ENCODE assay signal across 9 cellular contexts in genomic region chr7:134737561-134738353, GRCh38. TPM values are rescaled to one million over a fixed set of nuclear protein-coding genes. Genes with fewer than 3 reads are reported as not detected.
DNase-seq lines count a peak whose midpoint lies in the region; ATAC-seq and TF ChIP-seq lines count a peak whose summit lies in the region.
"Had no signal": no experiment of that assay in that cellular context is flagged by ENCODE, and none has a peak within 500 bp of the region (broad histone marks: within the 10 kb centered on the region; RNA-seq: fewer than 3 reads in every experiment).

No MANE protein-coding gene starts in this region.

- ATAC-seq in lung (ENCODE audit: insufficient read depth, low FRiP score), result peak; percentile 53

- H3K9ac ChIP-seq in adipocyte (ENCODE audit: low read length), result peak overlapping the region; percentile 86

- 63 to 64% methylated on average over 7 of the region's 7 CpGs for WGBS in lung, 2 donors
- 71 to 75% methylated on average over 7 of the region's 7 CpGs for WGBS in thyroid gland, 2 donors

- TF ChIP-seq CTCF in lung (IDR thresholded peaks at IDR 0.05; ENCODE audit: control extremely low read depth, extremely low read depth), result no peak
- TF ChIP-seq CTCF in uterus (IDR thresholded peaks at IDR 0.05), result no peak
- TF ChIP-seq CTCF in thyroid gland (IDR thresholded peaks at IDR 0.05), result no peak

- TF ChIP-seq POLR2A in uterus (IDR thresholded peaks at IDR 0.05) (no peak), thyroid gland (IDR thresholded peaks at IDR 0.05) (no peak)

- H3K27ac ChIP-seq in lung (ENCODE audit: low read depth in 1 of 2, low read length in 1 of 2), result peak overlapping the region in 1 of 2 donors; percentile 4
- peak overlapping the region; percentile 84 for H3K27ac ChIP-seq in uterus
- peak overlapping the region in 1 of 3 donors; percentile 43 for H3K27ac ChIP-seq in thyroid gland

- H3K27me3 ChIP-seq in adipocyte (replicated peaks; ENCODE audit: control insufficient read depth, insufficient read depth, low read length) (no peaks in the 10 kb centered on the region), lung (ENCODE audit: control insufficient read depth, insufficient read depth) (no peaks in the 10 kb centered on the region), uterus (no peaks in the 10 kb centered on the region), thyroid gland (no peaks in the 10 kb centered on the region)

- intact Hi-C loops in uterus (cut with DNase I; ENCODE audit: low total_unique reads) (no loop called here), thyroid gland (cut with DNase I) (no loop called here)

- H3K36me3 ChIP-seq in adipocyte (ENCODE audit: control insufficient read depth, insufficient read depth, low read length, severe bottlenecking) (no peaks in the 10 kb centered on the region), lung (ENCODE audit: control insufficient read depth in 2 of 2, insufficient read depth in 2 of 2, low read length in 2 of 2) (no peaks in the 10 kb centered on the region), uterus (no peaks in the 10 kb centered on the region), thyroid gland (no peaks in the 10 kb centered on the region)

- H3K4me3 ChIP-seq in adipocyte (ENCODE audit: low read length) (peak overlapping the region; percentile 75), lung (no peak overlapping the region), uterus (peak overlapping the region in 1 of 2 donors; percentile 15), thyroid gland (replicated peaks in 1 of 3) (no peak overlapping the region)

- H3K4me1 ChIP-seq in adipocyte (ENCODE audit: control insufficient read depth, insufficient read depth, low read length) (peaks cover 50% of the 10 kb centered on the region), lung (ENCODE audit: control insufficient read depth in 2 of 2, insufficient read depth in 2 of 2, low read length in 2 of 2) (peaks cover 0 to 1% of the 10 kb centered on the region in 2 donors), uterus (no peaks in the 10 kb centered on the region), thyroid gland (peaks cover 0 to 3% of the 10 kb centered on the region in 2 donors)

- peak; percentile 25 to 28 for DNase-seq in stimulated activated CD4-positive, alpha-beta T cell treated with anti-CD3 and anti-CD28 coated beads, Interleukin-15, amount 100 ng/mL, for 48 hours (ENCODE audit: low read depth in 2 of 2)
- no peak for DNase-seq in stimulated activated CD4-positive, alpha-beta T cell treated with anti-CD3 and anti-CD28 coated beads, Interleukin-12 subunit alpha, Interleukin-12 subunit beta, amount 100 ng/mL, for 4 hours
- DNase-seq in adipocyte (ENCODE audit: low read depth) (peak; percentile 83), lung (ENCODE audit: low spot score) (no peak), uterus (peak in 1 of 2 donors; percentile 71), thyroid gland (no peak), putamen (ENCODE audit: low spot score) (no peak), GF-D8 (lab: John Stamatoyannopoulos, UW) (no peak)
- DNase-seq: GDM1 had no signal

- H3K9me3 ChIP-seq in adipocyte (ENCODE audit: control insufficient read depth, low read length) (no peaks in the 10 kb centered on the region), lung (ENCODE audit: control insufficient read depth in 2 of 2, insufficient read depth in 1 of 2, low read length in 1 of 2) (peaks cover 0 to 2% of the 10 kb centered on the region in 2 donors), uterus (no peaks in the 10 kb centered on the region), thyroid gland (no peaks in the 10 kb centered on the region)

RNA-seq across cellular contexts. Expression of gene CALD1, which starts 41.7 kb away (rescaled TPM):
- 100 to 1,000 TPM; 127 to 173 TPM for total RNA-seq in lung
- polyA plus RNA-seq in lung, result 10 to 100 TPM; 56.4 to 57.3 TPM
- 1,000 to 10,000 TPM in 1 of 4 donors, 100 to 1,000 TPM in 3; 351 to 1,046 (median 551) TPM for total RNA-seq in uterus
- 100 to 1,000 TPM; 141 to 223 (median 169) TPM for total RNA-seq in thyroid gland

Comparison
In these comparisons a context has a peak if more than half of its experiments do, and no peak if none do; other contexts are left out.
1. DNase-seq: peak in stimulated activated CD4-positive, alpha-beta T cell treated with anti-CD3 and anti-CD28 coated beads, Interleukin-15, amount 100 ng/mL, for 48 hours (2 of 2) and adipocyte (single experiment); none in stimulated activated CD4-positive, alpha-beta T cell treated with anti-CD3 and anti-CD28 coated beads, Interleukin-12 subunit alpha, Interleukin-12 subunit beta, amount 100 ng/mL, for 4 hours (single experiment), lung (single experiment), thyroid gland (0 of 2), putamen (single experiment) and GF-D8 (single experiment).